8 cellular contexts compared by ENCODE assay signal in the genomic region with DNA sequence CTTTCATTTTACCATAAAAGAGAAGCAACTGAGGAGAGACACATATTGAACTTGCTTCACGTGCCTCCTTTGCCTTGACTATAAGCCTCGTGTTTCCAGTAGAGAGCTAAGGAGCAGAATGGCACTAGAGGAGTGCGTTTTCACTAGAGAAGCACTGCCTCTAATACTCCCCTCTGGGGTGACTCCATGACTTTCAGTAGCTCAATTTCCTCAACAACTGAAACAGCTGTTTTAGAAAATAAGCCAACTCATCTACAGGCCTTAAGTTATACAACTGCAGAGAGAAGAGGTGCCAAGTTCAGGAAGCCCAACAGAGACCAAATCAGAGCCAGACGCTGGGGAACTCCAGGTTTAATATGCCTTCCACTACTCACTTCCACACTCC. TPM values are rescaled to one million over a fixed set of nuclear protein-coding genes. Genes with fewer than 3 reads are reported as not detected.
DNase-seq lines count a peak whose midpoint lies in the region; ATAC-seq and TF ChIP-seq lines count a peak whose summit lies in the region.

No MANE protein-coding gene starts in this region.

- no peak for ATAC-seq in HG02759 (IDR thresholded peaks at IDR 0.05; ENCODE audit: unreplicated experiment)

- no peaks in the 10 kb centered on the region for H3K9me3 Mint-ChIP-seq in CD8-positive, alpha-beta memory T cell

- no peaks in the 10 kb centered on the region for H3K36me3 ChIP-seq in CD8-positive, alpha-beta memory T cell (ENCODE audit: insufficient read depth, low read length)
- H3K36me3 ChIP-seq in breast epithelium (no peaks in the 10 kb centered on the region), uterus (no peaks in the 10 kb centered on the region)

- peaks cover 0 to 11% (median 0%) of the 10 kb centered on the region in 3 donors for H3K36me3 Mint-ChIP-seq in CD8-positive, alpha-beta memory T cell

- no peak for DNase-seq in CD8-positive, alpha-beta memory T cell
- DNase-seq in LNCaP clone FGC (ENCODE audit: low read depth) (no peak), breast epithelium (ENCODE audit: low spot score in 2 of 2) (no peak), medulla oblongata (ENCODE audit: extremely low spot score) (peak; percentile 45), uterus (no peak), SKM-1 (lab: John Stamatoyannopoulos, UW; ENCODE audit: unreplicated experiment) (no peak)
- no peak for DNase-seq in activated CD8-positive, alpha-beta memory T cell treated with anti-CD3 and anti-CD28 coated beads for 24 hours

- POLR2A ChIA-PET in CD8-positive, alpha-beta memory T cell (lab: Charles Lee) = interaction anchor here (1.4 kb wide), 1 partner anchor 12 kb away, joined by 4 read pairs; no protein-coding TSS in a partner anchor

- peaks cover 62 to 72% (median 71%) of the 10 kb centered on the region in 3 donors for H3K4me1 Mint-ChIP-seq in CD8-positive, alpha-beta memory T cell

- H3K27ac Mint-ChIP-seq in CD8-positive, alpha-beta memory T cell = peak overlapping the region; percentile 79 to 96 (median 92)

- TF ChIP-seq POLR2A in breast epithelium (IDR thresholded peaks at IDR 0.05) (no peak), uterus (IDR thresholded peaks at IDR 0.05) (no peak)

- TF ChIP-seq CTCF in LNCaP clone FGC (IDR thresholded peaks at IDR 0.05; ENCODE audit: control insufficient read depth, extremely low read depth, insufficient read depth) (no peak), breast epithelium (IDR thresholded peaks at IDR 0.05) (no peak), uterus (IDR thresholded peaks at IDR 0.05) (no peak)

- peak overlapping the region; percentile 84 to 99 (median 89) for H3K4me3 Mint-ChIP-seq in CD8-positive, alpha-beta memory T cell

- H3K4me3 ChIP-seq in CD8-positive, alpha-beta memory T cell (ENCODE audit: low read length) = peak overlapping the region; percentile 68
- H3K4me3 ChIP-seq in LNCaP clone FGC (ENCODE audit: low read depth, low read length) = peak overlapping the region; percentile 83
- H3K4me3 ChIP-seq in breast epithelium = peak overlapping the region in 2 of 3 donors; percentile 75 to 88
- peak overlapping the region; percentile 71 to 83 for H3K4me3 ChIP-seq in uterus

- CTCF ChIA-PET in CD8-positive, alpha-beta memory T cell (lab: Charles Lee) = no interaction called here

- H3K27me3 Mint-ChIP-seq in CD8-positive, alpha-beta memory T cell = peaks cover 0 to 4% of the 10 kb centered on the region in 2 donors

- intact Hi-C loops in breast epithelium (cut with DNase I; ENCODE audit: low total_unique reads) = no loop called here
- intact Hi-C loops in uterus (cut with DNase I; ENCODE audit: low total_unique reads) = no loop called here

- no peaks in the 10 kb centered on the region for H3K9me3 ChIP-seq in CD8-positive, alpha-beta memory T cell (ENCODE audit: low read length)
- no peaks in the 10 kb centered on the region for H3K9me3 ChIP-seq in breast epithelium
- H3K9me3 ChIP-seq in uterus = no peaks in the 10 kb centered on the region

- H3K4me1 ChIP-seq in CD8-positive, alpha-beta memory T cell (ENCODE audit: insufficient read depth, low read length) = peaks cover 43% of the 10 kb centered on the region
- H3K4me1 ChIP-seq in breast epithelium (peaks cover 0 to 13% of the 10 kb centered on the region in 2 donors), uterus (peaks cover 0 to 13% of the 10 kb centered on the region in 2 donors)

- H3K27me3 ChIP-seq in CD8-positive, alpha-beta memory T cell (ENCODE audit: insufficient read depth, low read length, poor library complexity, severe bottlenecking) = no peaks in the 10 kb centered on the region
- H3K27me3 ChIP-seq in breast epithelium = no peaks in the 10 kb centered on the region
- no peaks in the 10 kb centered on the region for H3K27me3 ChIP-seq in uterus

- H3K27ac ChIP-seq in CD8-positive, alpha-beta memory T cell (ENCODE audit: low read depth, low read length) = peak overlapping the region; percentile 97
- H3K27ac ChIP-seq in breast epithelium (peak overlapping the region; percentile 38 to 99), uterus (peak overlapping the region; percentile 92 to 95)

RNA-seq across cellular contexts. Expression of a gene that starts 1.9 kb away (rescaled TPM):
- total RNA-seq in CD8-positive, alpha-beta memory T cell = 10 to 100 TPM; 70.8 to 79.4 TPM
- polyA plus RNA-seq in CD8-positive, alpha-beta memory T cell = 15.9 TPM
- total RNA-seq in breast epithelium (10 to 100 TPM; 55.2 to 73.8 (median 69.5) TPM), uterus (10 to 100 TPM; 25.6 to 86.3 (median 51.2) TPM)
